In genomic region chr2:62382122-62382521, GRCh38 we compare ENCODE assay signal across 19 cellular contexts.
DNase-seq lines count a peak whose midpoint lies in the region; TF ChIP-seq lines count a peak whose summit lies in the region.
"Had no signal": no experiment of that assay in that cellular context is flagged by ENCODE, and none has a peak within 500 bp of the region (broad histone marks: within the 10 kb centered on the region; RNA-seq: fewer than 3 reads in every experiment).

No MANE protein-coding gene starts in this region.

- H3K4me3 ChIP-seq in PC-9 (no peak overlapping the region), hepatocyte (no peak overlapping the region), smooth muscle cell (no peak overlapping the region)
- H3K4me3 ChIP-seq: K562, testis had no signal

- H3K9me2 ChIP-seq in PC-9 (ENCODE audit: insufficient read depth) (no peaks in the 10 kb centered on the region), hepatocyte (replicated peaks; ENCODE audit: insufficient read depth) (no peaks in the 10 kb centered on the region)

- BruUV-seq in PC-9 (replicated peaks; lab: Mats Ljungman, UMichigan), result no TSS peak

- H3F3A ChIP-seq in PC-9 (ENCODE audit: insufficient read depth, low read depth) (peaks cover 5% of the 10 kb centered on the region; the same call in 1 of the 2 replicates), smooth muscle cell (ENCODE audit: low read depth) (peaks cover 2% of the 10 kb centered on the region)

- no peaks in the 10 kb centered on the region for H3K79me2 ChIP-seq in PC-9 (ENCODE audit: low read depth)
- no peaks in the 10 kb centered on the region for H3K79me2 ChIP-seq in hepatocyte
- no peaks in the 10 kb centered on the region for H3K79me2 ChIP-seq in smooth muscle cell (ENCODE audit: low read depth)

- TF ChIP-seq CTCF in PC-9 (conservative IDR thresholded peaks at IDR 0.05) (no peak), hepatocyte (IDR thresholded peaks at IDR 0.05; ENCODE audit: poor library complexity) (no peak), smooth muscle cell (IDR thresholded peaks at IDR 0.05; ENCODE audit: borderline replicate concordance, insufficient read depth, poor library complexity, severe bottlenecking) (no peak)

- H2AFZ ChIP-seq in PC-9 (peak overlapping the region; percentile 63; the same call in 1 of the 2 replicates), hepatocyte (no peak overlapping the region), smooth muscle cell (ENCODE audit: low read depth) (peak overlapping the region; percentile 23)

- POLR2A ChIA-PET in PC-9 (lab: Charles Lee; ENCODE audit: unreplicated experiment), result no interaction called here

- H4K20me1 ChIP-seq in PC-9 (ENCODE audit: insufficient read depth) (no peaks in the 10 kb centered on the region), hepatocyte (ENCODE audit: insufficient read depth, poor library complexity, severe bottlenecking) (no peaks in the 10 kb centered on the region), smooth muscle cell (ENCODE audit: low read depth) (no peaks in the 10 kb centered on the region)

- H3K9ac ChIP-seq in smooth muscle cell (ENCODE audit: low read depth), result no peak overlapping the region

- H3K4me1 ChIP-seq in PC-9 (replicated peaks; ENCODE audit: insufficient read depth) (peaks cover 25% of the 10 kb centered on the region), hepatocyte (ENCODE audit: insufficient read depth) (no peaks in the 10 kb centered on the region), smooth muscle cell (ENCODE audit: low read depth) (peaks cover 9% of the 10 kb centered on the region)
- H3K4me1 ChIP-seq: testis had no signal

- H3K4me2 ChIP-seq in PC-9 (peak overlapping the region; percentile 23), hepatocyte (no peak overlapping the region), smooth muscle cell (peak overlapping the region; percentile 25)

- no peaks in the 10 kb centered on the region for H3K36me3 ChIP-seq in PC-9 (ENCODE audit: low read depth)
- H3K36me3 ChIP-seq in hepatocyte (replicated peaks; ENCODE audit: insufficient read depth, low read depth), result no peaks in the 10 kb centered on the region
- no peaks in the 10 kb centered on the region for H3K36me3 ChIP-seq in smooth muscle cell (ENCODE audit: low read depth)

- in situ Hi-C loops in KBM-7 (cut with MboI; ENCODE audit: low pct_unique_long_range_greater_than_20kb, low sequenced_read_pairs), result no loop called here

- no peaks in the 10 kb centered on the region for H3K9me3 ChIP-seq in PC-9 (ENCODE audit: insufficient read depth, low read depth)
- no peaks in the 10 kb centered on the region for H3K9me3 ChIP-seq in hepatocyte (ENCODE audit: low read depth)
- H3K9me3 ChIP-seq in smooth muscle cell (replicated peaks; ENCODE audit: low read depth), result no peaks in the 10 kb centered on the region
- H3K9me3 ChIP-seq: testis had no signal

- DNase-seq in KBM-7, result peak; percentile 65
- peak; percentile 25 to 58 for DNase-seq in PC-9
- no peak for DNase-seq in hepatocyte (ENCODE audit: low spot score)
- DNase-seq in smooth muscle cell (lab: John Stamatoyannopoulos, UW; ENCODE audit: unreplicated experiment), result no peak
- no peak for DNase-seq in NCI-H2196 (lab: John Stamatoyannopoulos, UW; ENCODE audit: unreplicated experiment)
- DNase-seq in occipital lobe (lab: John Stamatoyannopoulos, UW), result no peak
- no peak for DNase-seq in hypothalamus (lab: John Stamatoyannopoulos, UW)
- DNase-seq: activated CD4-positive, alpha-beta T cell treated with anti-CD3 and anti-CD28 coated beads, Interleukin-2, amount 10 ng/mL, durations not matched to agents 24 days and 14 days; activated naive CD4-positive, alpha-beta T cell treated with Interleukin-2 at 50 U/mL for 16 hours; activated T-cell treated with anti-CD3 and anti-CD28 coated beads, Interleukin-2, amount 50 U/mL, for 48 hours; CD4-positive, CD25-positive, alpha-beta regulatory T cell; naive thymus-derived CD4-positive, alpha-beta T cell; NCI-H2171; NCI-H526; stimulated activated CD4-positive, alpha-beta T cell treated with anti-CD3 and anti-CD28 coated beads, Interleukin-12 subunit alpha, Interleukin-12 subunit beta, amount 100 ng/mL, for 4 hours; stimulated activated CD4-positive, alpha-beta T cell treated with anti-CD3 and anti-CD28 coated beads, Interleukin-4, amount 100 ng/mL, for 24 hours; stimulated activated naive B cell treated with anti-CD40 and anti-IgM and Interleukin-4, amounts not matched to agents 10 μg/mL and 1 μg/mL and 100 μg/mL, for 72 hours; testis had no signal

- CTCF ChIA-PET in PC-9 (lab: Charles Lee), result no interaction called here

- H3K27ac ChIP-seq in PC-9 (peak overlapping the region; percentile 43), hepatocyte (peak overlapping the region; percentile 26), smooth muscle cell (ENCODE audit: low read depth) (no peak overlapping the region)
- H3K27ac ChIP-seq: testis had no signal

- 18% methylated on average over 2 of the region's 2 CpGs for WGBS in hepatocyte (ENCODE audit: low lambda C conversion rate, missing lambda C conversion rate)
- WGBS in smooth muscle cell (ENCODE audit: low lambda C conversion rate), result 25% methylated on average over 2 of the region's 2 CpGs

- no peaks in the 10 kb centered on the region for H3K27me3 ChIP-seq in PC-9 (ENCODE audit: insufficient read depth, low read depth)
- no peaks in the 10 kb centered on the region for H3K27me3 ChIP-seq in hepatocyte
- H3K27me3 ChIP-seq in smooth muscle cell (ENCODE audit: low read depth), result no peaks in the 10 kb centered on the region
- H3K27me3 ChIP-seq: testis had no signal

- intact Hi-C loops in PC-9 (cut with micrococcal nuclease; ENCODE audit: unreplicated experiment), result no loop called here

Comparison
In these comparisons a context has a peak if more than half of its experiments do, and no peak if none do; other contexts are left out.
1. DNase-seq: peak in KBM-7 (single experiment) and PC-9 (2 of 2); none in hepatocyte (single experiment), smooth muscle cell (single experiment), NCI-H2196 (single experiment), occipital lobe (single experiment) and hypothalamus (0 of 51).